14 cellular contexts compared by ENCODE assay signal in genomic region chr15:84926491-84927220, GRCh38. TPM values are rescaled to one million over a fixed set of nuclear protein-coding genes. Genes with fewer than 3 reads are reported as not detected.
A peak's percentile ranks its signal among the peaks of the same experiment; 100 is the strongest.
DNase-seq lines count a peak whose midpoint lies in the region; ATAC-seq and TF ChIP-seq lines count a peak whose summit lies in the region.
"Had no signal": no experiment of that assay in that cellular context is flagged by ENCODE, and none has a peak within 500 bp of the region (broad histone marks: within the 10 kb centered on the region; RNA-seq: fewer than 3 reads in every experiment).

No MANE protein-coding gene starts in this region.

- H3K36me3 ChIP-seq in skeletal muscle tissue (ENCODE audit: control insufficient read depth in 3 of 3, insufficient read depth in 3 of 3, low read length in 3 of 3) (no peaks in the 10 kb centered on the region), H7 (replicated peaks; ENCODE audit: control insufficient read depth, insufficient read depth, low read length) (no peaks in the 10 kb centered on the region)
- H3K36me3 ChIP-seq: BLaER1 treated with 17β-estradiol and CSF1 and Interleukin-3, amounts not matched to agents 10 nM and 100 nM; HAP-1 had no signal

- H3K4me3 Mint-ChIP-seq in mesothelial cell of epicardium (no peak overlapping the region), T-helper 17 cell (no peak overlapping the region)
- H3K4me3 Mint-ChIP-seq in natural killer cell treated with Interleukin-12 subunit alpha and Interleukin-12 subunit beta and Interleukin-15 and Interleukin-18, amount 100 ng/mL, for 72 hours = no peak overlapping the region

- H3K4me1 Mint-ChIP-seq in mesothelial cell of epicardium (peaks cover 23% of the 10 kb centered on the region), T-helper 17 cell (peaks cover 11% of the 10 kb centered on the region)
- H3K4me1 Mint-ChIP-seq in natural killer cell treated with Interleukin-12 subunit alpha and Interleukin-12 subunit beta and Interleukin-15 and Interleukin-18, amount 100 ng/mL, for 72 hours (ENCODE audit: low read depth in 2 of 2) = peaks cover 0 to 5% of the 10 kb centered on the region in 2 donors

- no peak for TF ChIP-seq CTCF in mesothelial cell of epicardium (IDR thresholded peaks at IDR 0.05; ENCODE audit: unreplicated experiment)

- intact Hi-C loops in right cardiac atrium (cut with DNase I) = loop anchor here in 3 of 4 donors (5.0 to 10.0 kb wide), 3 partner anchors 62 to 329 kb away; partner anchors contain the start of genes NMB (in 1 of the 3) and WDR73 (in 1 of the 3)
- intact Hi-C loops in Right ventricle myocardium inferior (cut with DNase I) = loop anchor here (2.0 to 5.0 kb wide), 7 partner anchors 64 to 339 kb away; partner anchors contain the start of genes SEC11A, ZNF592 and ZSCAN2

- peak overlapping the region; percentile 19 for H3K27ac ChIP-seq in right cardiac atrium (ENCODE audit: low read length)
- H3K27ac ChIP-seq in skeletal muscle tissue (ENCODE audit: low read depth, low read length) = peak overlapping the region; percentile 83

- WGBS in right cardiac atrium = 84% methylated on average over 3 of the region's 3 CpGs

- no peaks in the 10 kb centered on the region for H3K9me3 Mint-ChIP-seq in mesothelial cell of epicardium
- H3K9me3 Mint-ChIP-seq in natural killer cell treated with Interleukin-12 subunit alpha and Interleukin-12 subunit beta and Interleukin-15 and Interleukin-18, amount 100 ng/mL, for 72 hours = no peaks in the 10 kb centered on the region

- H3K27me3 Mint-ChIP-seq in mesothelial cell of epicardium (ENCODE audit: low read depth) (no peaks in the 10 kb centered on the region), T-helper 17 cell (no peaks in the 10 kb centered on the region)
- no peaks in the 10 kb centered on the region for H3K27me3 Mint-ChIP-seq in natural killer cell treated with Interleukin-12 subunit alpha and Interleukin-12 subunit beta and Interleukin-15 and Interleukin-18, amount 100 ng/mL, for 72 hours

- DNase-seq in right cardiac atrium = no peak
- no peak for DNase-seq in Right ventricle myocardium inferior (ENCODE audit: missing footprints)
- no peak for DNase-seq in mesothelial cell of epicardium (ENCODE audit: low spot score in 2 of 2, unreplicated experiment in 2 of 2)
- no peak for DNase-seq in H7
- DNase-seq in EL = no peak
- no peak for DNase-seq in natural killer cell treated with Interleukin-12 subunit alpha and Interleukin-12 subunit beta and Interleukin-15 and Interleukin-18, amount 100 ng/mL, for 72 hours (ENCODE audit: low spot score)
- no peak for DNase-seq in T-helper 17 cell
- DNase-seq: 8988T, Karpas-422, NCI-H1930 had no signal

- H3K27ac Mint-ChIP-seq in mesothelial cell of epicardium (peak overlapping the region; percentile 88), T-helper 17 cell (no peak overlapping the region)
- no peak overlapping the region for H3K27ac Mint-ChIP-seq in natural killer cell treated with Interleukin-12 subunit alpha and Interleukin-12 subunit beta and Interleukin-15 and Interleukin-18, amount 100 ng/mL, for 72 hours

- no peaks in the 10 kb centered on the region for H3K27me3 ChIP-seq in right cardiac atrium (ENCODE audit: control insufficient read depth, insufficient read depth)
- H3K27me3 ChIP-seq in skeletal muscle tissue (ENCODE audit: control insufficient read depth in 3 of 3, insufficient read depth in 3 of 3, low read length in 3 of 3) = no peaks in the 10 kb centered on the region
- no peaks in the 10 kb centered on the region for H3K27me3 ChIP-seq in H7 (ENCODE audit: control insufficient read depth, insufficient read depth, low read length)
- H3K27me3 ChIP-seq: BLaER1 treated with 17β-estradiol and CSF1 and Interleukin-3, amounts not matched to agents 10 nM and 100 nM had no signal

- H3K9me3 ChIP-seq in right cardiac atrium (ENCODE audit: control insufficient read depth, low read length) = no peaks in the 10 kb centered on the region
- no peaks in the 10 kb centered on the region for H3K9me3 ChIP-seq in skeletal muscle tissue (ENCODE audit: control insufficient read depth in 3 of 3, low read length in 3 of 3)
- H3K9me3 ChIP-seq in T-helper 17 cell (ENCODE audit: control insufficient read depth, low read length, poor library complexity, severe bottlenecking) = no peaks in the 10 kb centered on the region
- H3K9me3 ChIP-seq: BLaER1 treated with 17β-estradiol and CSF1 and Interleukin-3, amounts not matched to agents 10 nM and 100 nM; HAP-1 had no signal

- no peaks in the 10 kb centered on the region for H3K36me3 Mint-ChIP-seq in mesothelial cell of epicardium
- no peaks in the 10 kb centered on the region for H3K36me3 Mint-ChIP-seq in natural killer cell treated with Interleukin-12 subunit alpha and Interleukin-12 subunit beta and Interleukin-15 and Interleukin-18, amount 100 ng/mL, for 72 hours
- H3K36me3 Mint-ChIP-seq in T-helper 17 cell (ENCODE audit: low read depth) = no peaks in the 10 kb centered on the region

- H3K9ac ChIP-seq in skeletal muscle tissue (ENCODE audit: low read depth in 1 of 3, low read length in 3 of 3) = no peak overlapping the region

- no peak for ATAC-seq in right cardiac atrium
- no peak for ATAC-seq in Right ventricle myocardium inferior
- no peak for ATAC-seq in natural killer cell treated with Interleukin-12 subunit alpha and Interleukin-12 subunit beta and Interleukin-15 and Interleukin-18, amount 100 ng/mL, for 72 hours
- no peak for ATAC-seq in T-helper 17 cell

- H3K4me1 ChIP-seq in right cardiac atrium (ENCODE audit: control insufficient read depth, insufficient read depth, low read length) = peaks cover 4% of the 10 kb centered on the region
- H3K4me1 ChIP-seq in skeletal muscle tissue (ENCODE audit: control insufficient read depth in 3 of 3, insufficient read depth in 3 of 3, low read length in 3 of 3) = peaks cover 17 to 22% (median 19%) of the 10 kb centered on the region in 3 donors
- H3K4me1 ChIP-seq: HAP-1 had no signal

- H3K4me3 ChIP-seq in right cardiac atrium (ENCODE audit: low read length) (no peak overlapping the region), skeletal muscle tissue (ENCODE audit: low read length in 3 of 3) (no peak overlapping the region), H7 (ENCODE audit: insufficient read depth, low read depth, low read length) (no peak overlapping the region)
- H3K4me3 ChIP-seq: BLaER1 treated with 17β-estradiol and CSF1 and Interleukin-3, amounts not matched to agents 10 nM and 100 nM; HAP-1 had no signal

RNA-seq across cellular contexts. Expression of gene SLC28A1, which starts 42.2 kb away (rescaled TPM):
- total RNA-seq in right cardiac atrium (under 1 TPM in 3 of 4 donors, not detected in 1; 0.29 to 0.54 (median 0.42) TPM), Right ventricle myocardium inferior (0.24 TPM), mesothelial cell of epicardium (0.16 to 0.24 TPM (median 0.20 TPM) in 3 replicates), skeletal muscle tissue (0.52 TPM), T-helper 17 cell (not detected)
- polyA plus RNA-seq in right cardiac atrium = 0.32 TPM
- total RNA-seq in H7 (2014; rRNA removed; shearing (Covaris generic)) = not detected in 2 replicates
- not detected for total RNA-seq in natural killer cell treated with Interleukin-12 subunit alpha and Interleukin-12 subunit beta and Interleukin-15 and Interleukin-18, amount 100 ng/mL, for 72 hours
- total RNA-seq: RPMI7951 had no signal

RNA-seq across cellular contexts. Expression of gene PDE8A, which starts 55.0 kb away (rescaled TPM):
- total RNA-seq in right cardiac atrium (10 to 100 TPM; 17.1 to 24.7 (median 19.6) TPM), Right ventricle myocardium inferior (12.2 TPM), mesothelial cell of epicardium (33.5 to 38.4 TPM (median 36.7 TPM) in 3 replicates), skeletal muscle tissue (49.6 TPM), T-helper 17 cell (10 to 100 TPM; 40.7 to 44.2 TPM)
- 11.5 TPM for polyA plus RNA-seq in right cardiac atrium
- 2.3 and 7.2 TPM in 2 replicates for total RNA-seq in H7 (2014; rRNA removed; shearing (Covaris generic))
- 10 to 100 TPM; 27.0 to 32.0 TPM for total RNA-seq in natural killer cell treated with Interleukin-12 subunit alpha and Interleukin-12 subunit beta and Interleukin-15 and Interleukin-18, amount 100 ng/mL, for 72 hours
